In genomic region chr10:88065384-88066049, GRCh38 we compare ENCODE assay signal across 1 cellular context.
TF ChIP-seq lines count a peak whose summit lies in the region.

No MANE protein-coding gene starts in this region.

TF ChIP-seq in GM12878, 131 proteins besides CTCF, POLR2A, EP300 and RAD21 (continued from another document):
- TF ChIP-seq ZBTB40 (IDR thresholded peaks at IDR 0.05; ENCODE audit: borderline replicate concordance) (no peak), YBX1 (IDR thresholded peaks at IDR 0.05) (no peak)
